ENCODE assay signal across 8 cellular contexts in the genomic region with DNA sequence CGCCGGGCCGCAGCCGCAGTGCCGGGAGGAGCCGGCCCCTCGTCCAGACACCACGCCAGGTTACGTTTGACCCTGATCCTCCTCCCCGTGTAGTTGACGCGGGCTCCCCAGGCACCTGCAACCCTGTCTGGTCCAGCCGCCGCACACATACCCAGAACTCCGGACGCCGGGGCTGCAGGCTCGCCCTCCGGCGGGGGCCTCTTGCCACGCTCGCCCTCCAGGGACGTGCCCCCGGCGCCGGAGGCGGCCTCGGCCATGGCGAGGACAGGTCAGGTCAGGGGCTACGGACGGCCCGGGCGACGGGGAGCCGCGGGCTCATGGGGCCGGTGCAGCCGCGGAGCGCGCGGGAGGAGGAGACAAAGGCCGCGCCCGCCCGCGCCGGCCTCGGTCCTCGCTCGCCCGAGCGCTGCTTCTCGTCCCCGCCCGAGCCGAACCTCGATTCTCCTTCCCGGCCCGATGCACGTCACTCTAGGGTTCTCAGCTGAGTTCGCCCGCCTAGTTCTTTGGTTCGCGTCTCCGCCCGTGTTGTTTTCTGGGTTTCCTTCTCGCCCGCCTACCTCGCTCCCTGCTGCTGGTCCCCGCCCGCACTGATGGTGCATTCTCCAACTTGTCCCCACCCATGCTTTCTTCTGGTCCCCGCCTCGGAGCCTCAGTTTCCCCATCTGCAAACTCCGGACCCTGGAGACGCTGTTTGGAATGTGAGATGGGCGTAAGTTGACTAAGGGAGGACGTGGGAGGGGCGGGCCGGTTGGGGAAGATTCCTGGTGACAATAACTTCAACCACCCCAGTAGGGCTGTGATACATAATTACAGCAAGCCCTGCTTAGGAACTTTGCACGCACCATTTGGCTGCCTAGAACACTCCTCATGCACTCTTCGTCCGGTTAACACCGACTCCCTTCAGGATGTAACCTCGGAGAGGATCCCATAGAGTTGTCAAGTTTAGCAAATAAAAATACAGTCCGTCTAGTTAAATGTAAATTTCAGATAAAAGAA. TPM values are rescaled to one million over a fixed set of nuclear protein-coding genes. Genes with fewer than 3 reads are reported as not detected.
A peak's percentile ranks its signal among the peaks of the same experiment; 100 is the strongest.
DNase-seq lines count a peak whose midpoint lies in the region; ATAC-seq, FAIRE-seq and TF ChIP-seq lines count a peak whose summit lies in the region.

Gene ANO8 (minus strand): TSS at position 442 of the 996 bp plus-strand sequence. CDS start 185 bp downstream, at position 257.

- peak within 1 kb of the TSS; percentile 95 for H3K4me2 ChIP-seq in keratinocyte (ENCODE audit: control insufficient read depth, extremely low read depth, insufficient read depth, low read depth, low read length)

- H4K20me1 ChIP-seq in keratinocyte (ENCODE audit: control insufficient read depth, extremely low read depth, insufficient read depth, low read length): no peaks in the 10 kb centered on the region

- peaks cover 15% of the 10 kb centered on the region for H3K27me3 ChIP-seq in keratinocyte (ENCODE audit: control insufficient read depth, extremely low read depth, insufficient read depth, low read length)

- FAIRE-seq in GM12892 (lab: Jason Lieb, UNC): peak; percentile 97
- peak; percentile 56 for FAIRE-seq in keratinocyte (lab: Jason Lieb, UNC)

- TF ChIP-seq POLR2A in GM12892 (IDR thresholded peaks at IDR 0.05; ENCODE audit: low read depth, low read length): no peak

- dilution Hi-C loops in keratinocyte (cut with MboI; ENCODE audit: extremely low pct_ligation_motif_present, low sequenced_read_pairs): no loop called here

- DNase-seq in GM12892 (ENCODE audit: insufficient read length): peak; percentile 92
- peak; percentile 93 for DNase-seq in NCI-H446 treated with DMSO at 0.1 percent for 48 hours (lab: John Stamatoyannopoulos, UW)
- DNase-seq in activated CD4-positive, CD25-positive, alpha-beta regulatory T cell treated with anti-CD3 and anti-CD28 coated beads, Interleukin-2, amount 50 U/mL, for 16 hours (ENCODE audit: low read depth, low spot score): peak; percentile 91
- DNase-seq in cerebellar cortex (ENCODE audit: low spot score): peak; percentile 98
- DNase-seq in keratinocyte (ENCODE audit: low read depth, low spot score): no peak
- peak; percentile 98 for DNase-seq in stimulated activated CD4-positive, alpha-beta T cell treated with anti-CD3 and anti-CD28 coated beads, Interleukin-12 subunit alpha, Interleukin-12 subunit beta, amount 100 ng/mL, for 4 hours

- TF ChIP-seq CTCF in keratinocyte (optimal IDR thresholded peaks at IDR 0.05 in 1 of 3, IDR thresholded peaks at IDR 0.05 in 1 of 3, conservative IDR thresholded peaks at IDR 0.05 in 1 of 3; ENCODE audit: extremely low read depth in 1 of 3, insufficient read depth in 2 of 3, low read length in 3 of 3): no peak

- H3K9me3 ChIP-seq in keratinocyte (ENCODE audit: control insufficient read depth, low read depth, low read length): no peaks in the 10 kb centered on the region

- H3K9me1 ChIP-seq in keratinocyte (ENCODE audit: control insufficient read depth, extremely low read depth, insufficient read depth, low read length): no peaks in the 10 kb centered on the region

- H3K79me2 ChIP-seq in keratinocyte (ENCODE audit: control insufficient read depth, insufficient read depth, low read length): peaks cover 5% of the 10 kb centered on the region

- peak; percentile 39 for ATAC-seq in HG03159 (IDR thresholded peaks at IDR 0.05; ENCODE audit: unreplicated experiment)
- ATAC-seq in GM19455 (IDR thresholded peaks at IDR 0.05; ENCODE audit: unreplicated experiment): no peak

- H2AFZ ChIP-seq in keratinocyte (ENCODE audit: control insufficient read depth, low read length): peak within 1 kb of the TSS; percentile 78

- H3K4me3 ChIP-seq in keratinocyte (ENCODE audit: control insufficient read depth in 2 of 3, extremely low read depth in 1 of 3, insufficient read depth in 2 of 3, low read depth in 1 of 3, low read length in 3 of 3): peak within 1 kb of the TSS; percentile 48 to 73 (median 70)

- peak within 1 kb of the TSS; percentile 62 for H3K9ac ChIP-seq in keratinocyte (ENCODE audit: control insufficient read depth, extremely low read depth, insufficient read depth, low read length)

- peak within 1 kb of the TSS; percentile 49 for H3K27ac ChIP-seq in keratinocyte (ENCODE audit: control insufficient read depth, insufficient read depth, low read length)

- peaks cover 23% of the 10 kb centered on the region for H3K4me1 ChIP-seq in keratinocyte (ENCODE audit: control insufficient read depth, extremely low read depth, insufficient read depth, low read length)

- no peaks in the 10 kb centered on the region for H3K36me3 ChIP-seq in keratinocyte (ENCODE audit: control insufficient read depth in 2 of 2, extremely low read depth in 1 of 2, insufficient read depth in 2 of 2, low read length in 2 of 2)

RNA-seq across cellular contexts. Expression of gene ANO8, which starts in this region (rescaled TPM):
- 0.93 TPM for polyA plus RNA-seq in GM12892 (2012; ENCODE audit: missing spikeins)
- polyA plus RNA-seq in keratinocyte: 1.1 to 2.7 TPM (median 1.6 TPM) in 3 replicates
- polyA plus RNA-seq in keratinocyte (2011; ENCODE audit: low read depth): 1.1 TPM
- 0.32 and 0.70 TPM in 2 replicates for polyA plus RNA-seq in keratinocyte (2011; cell fraction: cytosol; rRNA removed)
- polyA plus RNA-seq in keratinocyte (2011; cell fraction: nucleus; rRNA removed): 8.1 and 9.2 TPM in 2 replicates
- 1.9 and 3.0 TPM in 2 replicates for polyA plus RNA-seq in keratinocyte (2012; ENCODE audit: low replicate concordance)
- 1.3 to 2.8 TPM (median 1.9 TPM) in 3 replicates for polyA minus RNA-seq in keratinocyte
- polyA minus RNA-seq in keratinocyte (2011; cell fraction: cytosol; rRNA and poly(A)+ RNA removed): 2.1 TPM
- polyA minus RNA-seq in keratinocyte (2011; cell fraction: nucleus; rRNA and poly(A)+ RNA removed): 4.0 and 4.8 TPM in 2 replicates
